ENCODE assay signal across 31 cellular contexts in the genomic region with DNA sequence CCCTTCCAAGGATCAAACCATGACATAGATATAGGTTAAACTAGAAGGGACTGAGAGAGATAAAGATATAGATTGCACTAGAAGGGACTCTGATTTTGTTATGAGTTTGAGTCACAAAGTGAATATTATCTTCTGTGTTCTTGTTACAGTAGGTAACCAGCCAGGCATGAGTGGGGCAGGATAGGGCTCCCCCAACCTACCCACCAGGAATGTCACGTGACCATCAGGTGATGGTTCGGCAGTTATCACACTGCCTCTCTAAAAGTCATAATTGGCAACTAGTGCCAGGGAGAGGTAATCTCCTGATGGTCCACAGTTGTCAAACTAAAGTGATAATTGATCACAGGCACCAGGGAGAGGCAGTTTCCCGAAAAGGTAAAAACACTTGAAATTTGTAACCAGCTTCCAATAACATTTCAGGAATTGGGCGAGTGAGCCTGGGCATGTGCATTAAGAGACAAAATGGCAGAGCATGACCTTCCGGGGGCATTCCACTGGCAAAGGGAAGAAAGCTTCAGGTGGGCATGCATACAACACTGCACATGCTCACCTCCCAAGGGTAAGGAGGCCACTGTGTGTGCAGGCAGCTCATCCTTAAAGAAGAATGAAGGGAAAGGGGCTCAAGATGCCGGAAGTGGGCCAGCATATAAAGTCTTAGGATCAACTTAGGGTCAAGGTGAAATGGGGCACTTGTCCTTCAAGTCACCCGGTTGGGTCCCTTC.
"Had no signal": no experiment of that assay in that cellular context is flagged by ENCODE, and none has a peak within 500 bp of the region (broad histone marks: within the 10 kb centered on the region; RNA-seq: fewer than 3 reads in every experiment).

No MANE protein-coding gene starts in this region.

- H3K4me3 Mint-ChIP-seq: activated B cell treated with CpG ODN at 0.5 μM for 24 hours; activated CD4-positive, alpha-beta memory T cell treated with anti-CD3 and anti-CD28 coated beads for 36 hours; activated naive CD4-positive, alpha-beta T cell treated with anti-CD3 and anti-CD28 coated beads for 36 hours; activated T-cell treated with anti-CD3 and anti-CD28 coated beads, Interleukin-2, amount 50 U/mL, for 4 hours; activated T-helper 1 cell treated with anti-CD3 and anti-CD28 coated beads, Interleukin-12 subunit alpha, Interleukin-12 subunit beta, Interleukin-2, Interleukin-4 antibody, amounts not matched to agents 30 ng/mL and 10 ng/mL and 1 ng/mL, durations not matched to agents 14 hours and 24 hours and 36 hours; T-helper 1 cell treated with Interleukin-12 subunit alpha and Interleukin-12 subunit beta and Interleukin-4 antibody, amounts not matched to agents 30 μg/mL and 1 μg/mL, for 36 hours; T-helper 2 cell treated with Interferon-gamma antibody and Interleukin-4, amounts not matched to agents 5 μg/mL and 100 μg/mL, for 36 hours had no signal

- H3K4me1 Mint-ChIP-seq: activated B cell treated with CpG ODN at 0.5 μM for 24 hours had no signal

- H3K27ac ChIP-seq: brain microvascular endothelial cell, cardiac muscle cell, SJCRH30 had no signal

- H3K9me3 ChIP-seq: MG63, SJCRH30, SK-N-SH had no signal

- H3K4me2 ChIP-seq: SK-N-SH had no signal

- ATAC-seq: activated naive CD4-positive, alpha-beta T cell treated with anti-CD3 and anti-CD28 coated beads, Interleukin-2, amount 50 U/mL, for 72 hours; activated T-cell treated with anti-CD3 and anti-CD28 coated beads, Interleukin-2, amount 50 U/mL, for 4 hours; Panc1 had no signal

- H3K9me3 Mint-ChIP-seq: activated B cell treated with CpG ODN at 0.5 μM for 24 hours; activated CD4-positive, alpha-beta memory T cell treated with anti-CD3 and anti-CD28 coated beads for 36 hours; activated naive CD4-positive, alpha-beta T cell treated with anti-CD3 and anti-CD28 coated beads for 36 hours; activated T-helper 1 cell treated with anti-CD3 and anti-CD28 coated beads, Interleukin-12 subunit alpha, Interleukin-12 subunit beta, Interleukin-2, Interleukin-4 antibody, amounts not matched to agents 30 ng/mL and 10 ng/mL and 1 ng/mL, durations not matched to agents 14 hours and 24 hours and 36 hours; T-helper 1 cell treated with Interleukin-12 subunit alpha and Interleukin-12 subunit beta and Interleukin-4 antibody, amounts not matched to agents 30 μg/mL and 1 μg/mL, for 36 hours; T-helper 2 cell treated with Interferon-gamma antibody and Interleukin-4, amounts not matched to agents 5 μg/mL and 100 μg/mL, for 36 hours had no signal

- H3K27ac Mint-ChIP-seq: activated B cell treated with CpG ODN at 0.5 μM for 24 hours; activated CD4-positive, alpha-beta memory T cell treated with anti-CD3 and anti-CD28 coated beads for 36 hours; activated naive CD4-positive, alpha-beta T cell treated with anti-CD3 and anti-CD28 coated beads for 36 hours; activated naive CD4-positive, alpha-beta T cell treated with anti-CD3 and anti-CD28 coated beads, Interleukin-2, amount 50 U/mL, for 72 hours; activated T-helper 1 cell treated with anti-CD3 and anti-CD28 coated beads, Interleukin-12 subunit alpha, Interleukin-12 subunit beta, Interleukin-2, Interleukin-4 antibody, amounts not matched to agents 30 ng/mL and 10 ng/mL and 1 ng/mL, durations not matched to agents 14 hours and 24 hours and 36 hours; T-helper 1 cell treated with Interleukin-12 subunit alpha and Interleukin-12 subunit beta and Interleukin-4 antibody, amounts not matched to agents 30 μg/mL and 1 μg/mL, for 36 hours; T-helper 2 cell treated with Interferon-gamma antibody and Interleukin-4, amounts not matched to agents 5 μg/mL and 100 μg/mL, for 36 hours had no signal

- H3K27me3 Mint-ChIP-seq: activated B cell treated with CpG ODN at 0.5 μM for 24 hours; activated CD4-positive, alpha-beta memory T cell treated with anti-CD3 and anti-CD28 coated beads for 36 hours had no signal

- H3K27me3 ChIP-seq: brain microvascular endothelial cell, cardiac muscle cell, MG63, SJCRH30 had no signal

- H3K9ac ChIP-seq: SK-N-SH had no signal

- H3K4me3 ChIP-seq: cardiac muscle cell, MG63, SJCRH30 had no signal

- H3K4me1 ChIP-seq: SJCRH30 had no signal

- DNase-seq: activated B cell treated with CpG ODN at 0.5 μM for 24 hours; activated CD4-positive, alpha-beta memory T cell treated with anti-CD3 and anti-CD28 coated beads for 36 hours; activated CD4-positive, alpha-beta T cell treated with anti-CD3 and anti-CD28 coated beads for 4 hours; activated CD4-positive, alpha-beta T cell treated with anti-CD3 and anti-CD28 coated beads, Interleukin-2, amount 50 U/mL, for 1 hour; activated CD4-positive, CD25-positive, alpha-beta regulatory T cell treated with anti-CD3 and anti-CD28 coated beads, Interleukin-2, amount 50 U/mL, for 72 hours; activated CD8-positive, alpha-beta memory T cell treated with anti-CD3 and anti-CD28 coated beads, Interleukin-2, amount 50 U/mL, for 4 hours; activated gamma-delta T cell treated with Interleukin-2 at 50 U/mL for 16 hours; activated naive CD4-positive, alpha-beta T cell treated with anti-CD3 and anti-CD28 coated beads for 36 hours; activated T-cell treated with anti-CD3 and anti-CD28 coated beads for 4 hours; activated T-cell treated with anti-CD3 and anti-CD28 coated beads, Interleukin-2, amount 50 U/mL, for 4 hours; anterior cingulate cortex; brain microvascular endothelial cell; Karpas-422; MG63; NCI-H1048; NCI-H1105 treated with DMSO at 0.1 percent for 48 hours; NCI-H1436; NCI-H1694; NCI-H1930; NCI-H2081 treated with DMSO at 0.1 percent for 48 hours; NCI-H345; NCI-H524 treated with DMSO at 0.1 percent for 48 hours; SHP77; SJCRH30; SK-N-SH had no signal

- H3K36me3 ChIP-seq: brain microvascular endothelial cell, cardiac muscle cell, MG63, SJCRH30 had no signal

- H3K36me3 Mint-ChIP-seq: activated CD4-positive, alpha-beta memory T cell treated with anti-CD3 and anti-CD28 coated beads for 36 hours; activated naive CD4-positive, alpha-beta T cell treated with anti-CD3 and anti-CD28 coated beads, Interleukin-2, amount 50 U/mL, for 72 hours had no signal
